8 cellular contexts compared by ENCODE assay signal in genomic region chr4:15396157-15396800, GRCh38. TPM values are rescaled to one million over a fixed set of nuclear protein-coding genes. Genes with fewer than 3 reads are reported as not detected.
DNase-seq lines count a peak whose midpoint lies in the region; ATAC-seq and TF ChIP-seq lines count a peak whose summit lies in the region.

No MANE protein-coding gene starts in this region.

- no peak overlapping the region for H3K4me3 ChIP-seq in upper lobe of right lung

- no peaks in the 10 kb centered on the region for H3K36me3 ChIP-seq in upper lobe of right lung

- no peaks in the 10 kb centered on the region for H3K27me3 ChIP-seq in upper lobe of right lung

- no peak overlapping the region for H3K27ac ChIP-seq in upper lobe of right lung

- intact Hi-C loops in upper lobe of right lung (cut with DNase I), result no loop called here

- no peak overlapping the region for H3K27ac Mint-ChIP-seq in endothelial cell (ENCODE audit: unreplicated experiment)
- peak overlapping the region in 1 of 2 donors; percentile 75 for H3K27ac Mint-ChIP-seq in natural killer cell treated with Interleukin-12 subunit alpha and Interleukin-12 subunit beta and Interleukin-15 and Interleukin-18, amount 100 ng/mL, for 72 hours

- H3K4me1 ChIP-seq in upper lobe of right lung, result peaks cover 21% of the 10 kb centered on the region

- no peaks in the 10 kb centered on the region for H3K36me3 Mint-ChIP-seq in endothelial cell (ENCODE audit: low read depth, unreplicated experiment)
- no peaks in the 10 kb centered on the region for H3K36me3 Mint-ChIP-seq in natural killer cell treated with Interleukin-12 subunit alpha and Interleukin-12 subunit beta and Interleukin-15 and Interleukin-18, amount 100 ng/mL, for 72 hours

- ATAC-seq in GM18519 (IDR thresholded peaks at IDR 0.05; ENCODE audit: low FRiP score, unreplicated experiment), result peak; percentile 92
- peak; percentile 49 for ATAC-seq in HG02970 (IDR thresholded peaks at IDR 0.05; ENCODE audit: low FRiP score, unreplicated experiment)
- ATAC-seq in natural killer cell treated with Interleukin-12 subunit alpha and Interleukin-12 subunit beta and Interleukin-15 and Interleukin-18, amount 100 ng/mL, for 72 hours, result peak; percentile 68 to 71
- peak; percentile 73 for ATAC-seq in upper lobe of right lung

- no peaks in the 10 kb centered on the region for H3K9me3 Mint-ChIP-seq in endothelial cell (ENCODE audit: unreplicated experiment)
- no peaks in the 10 kb centered on the region for H3K9me3 Mint-ChIP-seq in natural killer cell treated with Interleukin-12 subunit alpha and Interleukin-12 subunit beta and Interleukin-15 and Interleukin-18, amount 100 ng/mL, for 72 hours

- peaks cover 1% of the 10 kb centered on the region for H3K27me3 Mint-ChIP-seq in endothelial cell (ENCODE audit: unreplicated experiment)
- peaks cover 0 to 2% of the 10 kb centered on the region in 2 donors for H3K27me3 Mint-ChIP-seq in natural killer cell treated with Interleukin-12 subunit alpha and Interleukin-12 subunit beta and Interleukin-15 and Interleukin-18, amount 100 ng/mL, for 72 hours

- peak; percentile 74 for TF ChIP-seq CTCF in endothelial cell (IDR thresholded peaks at IDR 0.05; ENCODE audit: unreplicated experiment)
- TF ChIP-seq CTCF in upper lobe of right lung (IDR thresholded peaks at IDR 0.05), result peak; percentile 71

- no peak overlapping the region for H3K4me3 Mint-ChIP-seq in endothelial cell (ENCODE audit: unreplicated experiment)
- no peak overlapping the region for H3K4me3 Mint-ChIP-seq in natural killer cell treated with Interleukin-12 subunit alpha and Interleukin-12 subunit beta and Interleukin-15 and Interleukin-18, amount 100 ng/mL, for 72 hours

- peaks cover 6% of the 10 kb centered on the region for H3K4me1 Mint-ChIP-seq in endothelial cell (ENCODE audit: unreplicated experiment)
- H3K4me1 Mint-ChIP-seq in natural killer cell treated with Interleukin-12 subunit alpha and Interleukin-12 subunit beta and Interleukin-15 and Interleukin-18, amount 100 ng/mL, for 72 hours (ENCODE audit: low read depth in 2 of 2), result peaks cover 13 to 20% of the 10 kb centered on the region in 2 donors

- DNase-seq in AG20443 (ENCODE audit: low spot score), result peak; percentile 61
- peak; percentile 2 for DNase-seq in NCI-H2196 treated with DMSO at 0.1 percent for 48 hours (lab: John Stamatoyannopoulos, UW; ENCODE audit: unreplicated experiment)
- DNase-seq in activated CD4-positive, alpha-beta T cell treated with anti-CD3 and anti-CD28 coated beads, Interleukin-2, amount 50 U/mL, for 48 hours, result peak; percentile 61 to 67
- DNase-seq in endothelial cell (ENCODE audit: low spot score), result peak; percentile 54
- DNase-seq in natural killer cell treated with Interleukin-12 subunit alpha and Interleukin-12 subunit beta and Interleukin-15 and Interleukin-18, amount 100 ng/mL, for 72 hours (ENCODE audit: low spot score), result peak; percentile 67
- DNase-seq in upper lobe of right lung, result no peak

- H3K9me3 ChIP-seq in upper lobe of right lung, result no peaks in the 10 kb centered on the region

RNA-seq across cellular contexts. Expression of gene C1QTNF7, which starts 31.6 kb away (rescaled TPM):
- total RNA-seq in endothelial cell (ENCODE audit: unreplicated experiment) (not detected), upper lobe of right lung (15.1 TPM)
- not detected for total RNA-seq in natural killer cell treated with Interleukin-12 subunit alpha and Interleukin-12 subunit beta and Interleukin-15 and Interleukin-18, amount 100 ng/mL, for 72 hours

Comparison
In these comparisons a context has a peak if more than half of its experiments do, and no peak if none do; other contexts are left out.
1. RNA of gene C1QTNF7, which starts 31.6 kb away (total RNA-seq): 15.1 TPM in upper lobe of right lung (single experiment); not detected in natural killer cell treated with Interleukin-12 subunit alpha and Interleukin-12 subunit beta and Interleukin-15 and Interleukin-18, amount 100 ng/mL, for 72 hours and not detected in endothelial cell (single experiment); every median in the first group is over 10 times any median in the second.
2. Peak in every context shown above with its lines, with median percentiles within 50 percentile points of each other: ATAC-seq.